Comparison of ENCODE assay signal across 16 cellular contexts in the genomic region with DNA sequence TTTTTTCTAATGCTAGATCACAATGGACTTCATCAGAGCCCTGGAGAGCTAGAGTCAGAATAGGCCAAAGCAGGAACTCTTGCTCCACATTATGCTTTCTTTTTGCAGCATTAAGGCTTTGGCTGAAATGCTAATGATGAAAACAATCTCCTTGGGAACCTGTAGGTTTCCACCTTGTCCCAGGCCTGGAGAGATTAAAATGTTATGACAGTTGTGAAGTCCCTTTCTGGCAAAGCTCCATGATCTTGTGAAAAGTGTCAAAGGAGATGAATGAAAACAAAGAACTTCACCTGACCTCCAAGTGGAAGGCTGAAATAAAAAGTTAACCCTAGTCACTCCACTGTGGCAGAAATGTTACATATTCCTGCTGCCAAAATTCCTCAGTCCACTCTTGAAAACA.
"Had no signal": no experiment of that assay in that cellular context is flagged by ENCODE, and none has a peak within 500 bp of the region (broad histone marks: within the 10 kb centered on the region; RNA-seq: fewer than 3 reads in every experiment).

No MANE protein-coding gene starts in this region.

- H3K4me3 ChIP-seq: adrenal gland, body of pancreas, esophagus squamous epithelium, heart right ventricle, tibial nerve had no signal

- H3K27me3 ChIP-seq: adrenal gland, body of pancreas, esophagus squamous epithelium, heart right ventricle, tibial nerve had no signal

- H3K27ac ChIP-seq: adrenal gland, body of pancreas, heart right ventricle, tibial nerve had no signal

- H3K36me3 ChIP-seq: adrenal gland, esophagus squamous epithelium, heart right ventricle, tibial nerve had no signal

- H3K4me3 Mint-ChIP-seq: T-helper 2 cell treated with Interferon-gamma antibody and Interleukin-4, amounts not matched to agents 5 μg/mL and 100 μg/mL, for 36 hours had no signal

- DNase-seq: activated naive CD4-positive, alpha-beta T cell treated with anti-CD3 and anti-CD28 coated beads, Interleukin-2, amount 50 U/mL, for 16 hours; adrenal gland; body of pancreas; cerebellar nuclear complex; dermis blood vessel endothelial cell; esophagus squamous epithelium; foreskin melanocyte; heart right ventricle; islet precursor cell; posterior cingulate gyrus; right cardiac atrium; small intestine; SW 1271 had no signal

- H3K9me3 ChIP-seq: adrenal gland, body of pancreas, esophagus squamous epithelium, heart right ventricle, tibial nerve had no signal

- H3K4me1 ChIP-seq: adrenal gland had no signal

- H3K27ac Mint-ChIP-seq: T-helper 2 cell treated with Interferon-gamma antibody and Interleukin-4, amounts not matched to agents 5 μg/mL and 100 μg/mL, for 36 hours had no signal

- ATAC-seq: activated CD4-positive, CD25-positive, alpha-beta regulatory T cell treated with anti-CD3 and anti-CD28 coated beads, Interleukin-2, amount 50 U/mL, for 24 hours; body of pancreas; heart right ventricle; right cardiac atrium had no signal
